In the genomic region with DNA sequence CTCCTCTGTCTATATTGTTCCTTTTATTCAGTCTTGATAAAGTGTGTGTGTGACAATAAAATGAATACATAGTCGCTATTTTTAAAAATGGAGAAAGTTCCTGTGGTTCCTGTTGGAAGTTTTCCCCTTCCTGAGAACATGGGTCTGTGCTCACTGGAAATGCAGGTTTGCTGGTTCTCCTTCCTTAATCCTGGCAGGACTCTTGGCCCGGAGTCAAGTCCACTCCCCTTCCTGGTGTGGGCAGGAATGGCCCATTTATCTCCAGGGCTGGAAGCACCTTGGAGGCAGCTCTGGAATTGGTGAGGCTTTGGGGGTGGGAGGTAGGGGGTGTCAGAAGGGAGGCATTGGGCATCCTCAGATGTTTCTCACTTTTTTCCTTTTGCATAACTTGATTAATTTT, we compare ENCODE assay signal across 17 cellular contexts. TPM values are rescaled to one million over a fixed set of nuclear protein-coding genes. Genes with fewer than 3 reads are reported as not detected.
DNase-seq lines count a peak whose midpoint lies in the region; ATAC-seq and FAIRE-seq lines count a peak whose summit lies in the region.
"Had no signal": no experiment of that assay in that cellular context is flagged by ENCODE, and none has a peak within 500 bp of the region (broad histone marks: within the 10 kb centered on the region; RNA-seq: fewer than 3 reads in every experiment).

No MANE protein-coding gene starts in this region.

- no peaks in the 10 kb centered on the region for H3K36me3 Mint-ChIP-seq in immature natural killer cell

- H3K27me3 ChIP-seq in small intestine (ENCODE audit: control insufficient read depth in 2 of 2, insufficient read depth in 2 of 2, low read length in 2 of 2), result no peaks in the 10 kb centered on the region

- H3K4me1 Mint-ChIP-seq in immature natural killer cell, result peaks cover 8% of the 10 kb centered on the region in 2 donors

- no peak for ATAC-seq in GM18498 (IDR thresholded peaks at IDR 0.05; ENCODE audit: unreplicated experiment)

- no peaks in the 10 kb centered on the region for H3K4me1 ChIP-seq in small intestine (ENCODE audit: control insufficient read depth in 2 of 2, insufficient read depth in 1 of 2, low read depth in 1 of 2, low read length in 1 of 2)

- DNase-seq in DMS53 (lab: John Stamatoyannopoulos, UW) (peak; percentile 24), DMS53 treated with DMSO at 0.1 percent for 48 hours (lab: John Stamatoyannopoulos, UW; ENCODE audit: unreplicated experiment) (no peak), SK-MEL-5 (ENCODE audit: low read depth, low spot score) (peak; percentile 34), immature natural killer cell (no peak), small intestine (peak; percentile 65), DMS153 treated with DMSO at 0.1 percent for 48 hours (lab: John Stamatoyannopoulos, UW; ENCODE audit: unreplicated experiment) (no peak), KG1 (lab: John Stamatoyannopoulos, UW) (no peak)
- DNase-seq: activated CD4-positive, alpha-beta T cell treated with anti-CD3 and anti-CD28 coated beads for 1 hour; activated T-cell treated with anti-CD3 and anti-CD28 coated beads, Interleukin-2, amount 50 U/mL, for 24 hours; effector CD4-positive, alpha-beta T cell; GM23248; left cardiac atrium; NCI-H1105 treated with DMSO at 0.1 percent for 48 hours had no signal

- peaks cover 9 to 18% (median 18%) of the 10 kb centered on the region in 3 donors for H3K27me3 Mint-ChIP-seq in immature natural killer cell (ENCODE audit: low read depth in 3 of 3)

- no peak overlapping the region for H3K4me3 ChIP-seq in small intestine (ENCODE audit: low read depth in 1 of 2, low read length in 2 of 2)

- no peaks in the 10 kb centered on the region for H3K9me3 ChIP-seq in small intestine (ENCODE audit: control insufficient read depth, low read depth)
- H3K9me3 ChIP-seq: thoracic aorta had no signal

- no peaks in the 10 kb centered on the region for H3K9me3 Mint-ChIP-seq in immature natural killer cell
- H3K9me3 Mint-ChIP-seq: activated T-cell treated with anti-CD3 and anti-CD28 coated beads, Interleukin-2, amount 50 U/mL, for 24 hours had no signal

- in situ Hi-C loops in SK-MEL-5 (cut with HindIII; ENCODE audit: low pct_unique_long_range_greater_than_20kb, low sequenced_read_pairs), result loop anchor here (25.0 kb wide), 1 partner anchor 205 kb away; no protein-coding TSS in a partner anchor

- no peak overlapping the region for H3K27ac ChIP-seq in small intestine (ENCODE audit: low read depth in 1 of 2, low read length in 1 of 2)
- H3K27ac ChIP-seq: GM23248 had no signal

- WGBS in small intestine, 3 donors, result 13 to 51% (median 44%) methylated on average over 2 of the region's 2 CpGs

- FAIRE-seq in small intestine (lab: Jason Lieb, UNC), result no peak

- no peak overlapping the region for H3K27ac Mint-ChIP-seq in immature natural killer cell
- H3K27ac Mint-ChIP-seq: activated T-cell treated with anti-CD3 and anti-CD28 coated beads, Interleukin-2, amount 50 U/mL, for 24 hours had no signal

- no peaks in the 10 kb centered on the region for H3K36me3 ChIP-seq in small intestine (ENCODE audit: control insufficient read depth in 2 of 2, insufficient read depth in 2 of 2, low read length in 2 of 2)
- H3K36me3 ChIP-seq: thoracic aorta had no signal

- H3K4me3 Mint-ChIP-seq in immature natural killer cell, result peak overlapping the region in 4 of 5 donors; percentile 3 to 58 (median 42)

RNA-seq across cellular contexts. Expression of gene FOXL2, which starts 30.1 kb away (rescaled TPM):
- total RNA-seq in SK-MEL-5 (2014; rRNA removed; shearing (Covaris generic)), result not detected in 2 replicates
- not detected in 2 replicates for polyA plus RNA-seq in SK-MEL-5 (2015; cell fraction: cytosol; rRNA removed)
- polyA plus RNA-seq in SK-MEL-5 (2015; cell fraction: nucleus; rRNA removed), result not detected in 2 replicates
- polyA plus RNA-seq in immature natural killer cell (not detected), small intestine (not detected)
- total RNA-seq: A673, HT1080, left cardiac atrium, thoracic aorta had no signal

RNA-seq across cellular contexts. Expression of gene FOXL2NB, which starts 30.2 kb away (rescaled TPM):
- not detected in 2 replicates for total RNA-seq in SK-MEL-5 (2014; rRNA removed; shearing (Covaris generic))
- polyA plus RNA-seq in SK-MEL-5 (2015; cell fraction: cytosol; rRNA removed), result 0.04 TPM in 1 of 2 replicates, not detected in the other
- 2.2 TPM in 1 of 2 replicates, not detected in the other for polyA plus RNA-seq in SK-MEL-5 (2015; cell fraction: nucleus; rRNA removed)
- polyA plus RNA-seq in immature natural killer cell, result not detected
- polyA plus RNA-seq in small intestine, result not detected
- total RNA-seq: A673, HT1080, left cardiac atrium, thoracic aorta had no signal

Comparison
In these comparisons a context has a peak if more than half of its experiments do, and no peak if none do; other contexts are left out.
1. DNase-seq: peak in DMS53 (single experiment), SK-MEL-5 (single experiment) and small intestine (single experiment); none in DMS53 treated with DMSO at 0.1 percent for 48 hours (single experiment), immature natural killer cell (0 of 3), DMS153 treated with DMSO at 0.1 percent for 48 hours (single experiment) and KG1 (single experiment).